In the genomic region with DNA sequence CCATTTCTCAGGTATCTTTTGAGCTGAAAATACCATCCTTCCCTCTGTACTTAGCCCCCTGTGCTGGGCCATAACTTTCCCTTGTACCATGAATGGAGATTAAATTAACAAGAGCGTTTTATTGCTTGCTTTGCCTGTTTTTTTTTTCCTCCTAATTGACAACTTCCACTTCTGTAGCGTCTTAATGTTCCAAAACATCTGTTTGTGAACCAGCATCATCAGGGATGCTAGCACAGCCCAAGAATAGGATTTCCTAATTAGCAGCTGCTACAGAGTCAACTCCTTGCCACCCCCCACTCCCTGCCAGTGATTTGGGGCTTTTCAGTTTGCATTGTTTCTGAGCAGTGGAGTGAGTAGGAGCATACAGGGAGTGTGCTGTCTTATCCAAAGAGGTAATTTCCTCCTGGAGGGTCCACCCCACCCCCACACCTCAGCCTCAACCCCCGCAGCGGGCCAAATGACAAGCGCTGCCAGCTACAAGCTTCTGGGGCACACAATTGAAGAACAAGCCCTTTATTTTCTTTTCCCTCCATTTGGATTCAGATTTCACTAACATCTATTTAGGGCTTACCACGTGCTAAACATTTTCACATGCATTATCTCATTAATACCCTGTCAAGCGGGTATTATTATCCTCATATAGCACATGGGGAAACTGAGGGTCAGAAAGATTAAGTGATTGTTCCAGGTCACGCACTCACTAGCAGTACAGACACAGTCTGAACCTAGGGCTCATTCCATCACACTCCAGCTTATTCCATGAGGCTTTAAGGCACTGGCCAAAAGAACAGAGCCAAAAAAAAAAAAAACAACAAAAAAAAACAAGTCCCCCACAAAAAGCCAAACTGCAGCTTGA, we compare ENCODE assay signal across 9 cellular contexts. TPM values are rescaled to one million over a fixed set of nuclear protein-coding genes. Genes with fewer than 3 reads are reported as not detected.
DNase-seq lines count a peak whose midpoint lies in the region; ATAC-seq and TF ChIP-seq lines count a peak whose summit lies in the region.
"Had no signal": no experiment of that assay in that cellular context is flagged by ENCODE, and none has a peak within 500 bp of the region (broad histone marks: within the 10 kb centered on the region; RNA-seq: fewer than 3 reads in every experiment).

No MANE protein-coding gene starts in this region.

- peaks cover 25% of the 10 kb centered on the region for H3K79me2 ChIP-seq in neural progenitor cell (ENCODE audit: low read depth)

- TF ChIP-seq CTCF in cardiac muscle cell (IDR thresholded peaks at IDR 0.05; ENCODE audit: low read depth, low read length) (no peak), neural progenitor cell (IDR thresholded peaks at IDR 0.05) (no peak), GM10266 (IDR thresholded peaks at IDR 0.05; ENCODE audit: control insufficient read depth, insufficient read depth, low read depth, missing control alignments) (no peak)

- H3K4me1 ChIP-seq in cardiac muscle cell (ENCODE audit: low read depth) (peaks cover 71% of the 10 kb centered on the region), neural progenitor cell (peaks cover 66% of the 10 kb centered on the region)

- peaks cover 18% of the 10 kb centered on the region for H4K20me1 ChIP-seq in neural progenitor cell (ENCODE audit: low read depth)

- peaks cover 58% of the 10 kb centered on the region for H3F3A ChIP-seq in neural progenitor cell (ENCODE audit: low read depth)

- H3K9me3 ChIP-seq in cardiac muscle cell (ENCODE audit: low read depth) (no peaks in the 10 kb centered on the region), neural progenitor cell (ENCODE audit: low read depth) (peaks cover 4% of the 10 kb centered on the region)

- no peaks in the 10 kb centered on the region for H3K36me3 ChIP-seq in cardiac muscle cell
- peaks cover 7% of the 10 kb centered on the region for H3K36me3 ChIP-seq in neural progenitor cell

- no peak overlapping the region for H2AFZ ChIP-seq in neural progenitor cell (replicated peaks)

- H3K9me3 Mint-ChIP-seq in neural progenitor cell: peaks cover 24% of the 10 kb centered on the region

- H3K4me1 Mint-ChIP-seq in neural progenitor cell: peaks cover 49% of the 10 kb centered on the region

- H3K4me3 Mint-ChIP-seq in neural progenitor cell: peak overlapping the region; percentile 46

- peak overlapping the region; percentile 67 for H3K4me2 ChIP-seq in neural progenitor cell

- H3K36me3 Mint-ChIP-seq in neural progenitor cell: peaks cover 14% of the 10 kb centered on the region

- DNase-seq in Right ventricle myocardium inferior (ENCODE audit: missing footprints) (no peak), cardiac septum (ENCODE audit: low spot score) (no peak), cardiac muscle cell (ENCODE audit: low read depth in 1 of 2, low spot score in 1 of 2) (peak in 1 of 2 donors; percentile 30), neural progenitor cell (ENCODE audit: low spot score) (peak; percentile 90), GM10266 (ENCODE audit: extremely low spot score) (no peak), HuH-7 (ENCODE audit: low spot score) (no peak)
- DNase-seq: NCI-H1092 had no signal

- ATAC-seq in Right ventricle myocardium inferior (peak; percentile 15), GM18867 (IDR thresholded peaks at IDR 0.05; ENCODE audit: unreplicated experiment) (no peak), HG02973 (IDR thresholded peaks at IDR 0.05; ENCODE audit: unreplicated experiment) (no peak)

- H3K27me3 Mint-ChIP-seq in neural progenitor cell (ENCODE audit: insufficient read depth, low read depth): peaks cover 7% of the 10 kb centered on the region

- H3K27ac ChIP-seq in cardiac muscle cell: peak overlapping the region; percentile 96
- H3K27ac ChIP-seq in neural progenitor cell: peak overlapping the region; percentile 77

- H3K27me3 ChIP-seq in cardiac muscle cell (no peaks in the 10 kb centered on the region), neural progenitor cell (no peaks in the 10 kb centered on the region)

- no peak overlapping the region for H3K4me3 ChIP-seq in cardiac muscle cell
- peak overlapping the region; percentile 26 for H3K4me3 ChIP-seq in neural progenitor cell

- H3K27ac Mint-ChIP-seq in neural progenitor cell: peak overlapping the region; percentile 35

- no peak overlapping the region for H3K9ac ChIP-seq in neural progenitor cell

- intact Hi-C loops in Right ventricle myocardium inferior (cut with DNase I) (no loop called here), cardiac septum (cut with DNase I) (no loop called here)

RNA-seq across cellular contexts. Expression of a gene that starts 16.5 kb away (rescaled TPM):
- total RNA-seq in Right ventricle myocardium inferior: 95.0 TPM
- total RNA-seq in cardiac septum: 151 TPM
- 16.5 and 42.7 TPM in 2 replicates for total RNA-seq in cardiac muscle cell
- 17.4 and 24.9 TPM in 2 replicates for polyA plus RNA-seq in cardiac muscle cell
- 11.4 and 16.4 TPM in 2 replicates for total RNA-seq in neural progenitor cell (ENCODE audit: low replicate concordance)
